Comparison of ENCODE assay signal across 20 cellular contexts in the genomic region with DNA sequence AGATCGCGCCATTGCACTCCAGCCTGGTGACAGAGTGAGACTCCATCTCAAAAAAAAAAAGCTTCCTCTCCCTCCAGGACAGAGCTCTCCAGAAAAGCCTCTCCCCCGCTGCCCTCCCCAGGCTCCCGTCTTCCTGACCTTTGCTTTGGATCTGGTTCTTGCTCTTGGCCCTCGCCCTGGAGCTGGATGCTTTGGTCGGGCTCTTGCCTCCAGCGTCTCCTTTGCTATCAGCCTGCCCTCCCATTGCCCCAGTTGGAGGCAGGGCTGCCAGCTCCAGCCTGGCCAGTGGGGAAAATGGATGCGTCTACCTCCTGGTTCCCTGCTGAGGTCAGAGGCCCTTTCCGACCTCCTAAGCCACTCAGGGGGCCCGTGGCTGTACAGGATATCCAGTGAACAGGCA. TPM values are rescaled to one million over a fixed set of nuclear protein-coding genes. Genes with fewer than 3 reads are reported as not detected.
"Had no signal": no experiment of that assay in that cellular context is flagged by ENCODE, and none has a peak within 500 bp of the region (broad histone marks: within the 10 kb centered on the region; RNA-seq: fewer than 3 reads in every experiment).

No MANE protein-coding gene starts in this region.

- ATAC-seq: activated T-cell treated with anti-CD3 and anti-CD28 coated beads, Interleukin-2, amount 50 U/mL, for 4 hours; left colon; natural killer cell treated with Interleukin-12 subunit alpha and Interleukin-12 subunit beta and Interleukin-15 and Interleukin-18, amount 100 ng/mL, for 72 hours had no signal

- DNase-seq: activated CD4-positive, alpha-beta T cell treated with anti-CD3 and anti-CD28 coated beads, Interleukin-2, amount 50 U/mL, for 1 hour; activated CD4-positive, CD25-positive, alpha-beta regulatory T cell treated with anti-CD3 and anti-CD28 coated beads, Interleukin-2, amount 50 U/mL, for 72 hours; activated CD8-positive, alpha-beta memory T cell treated with anti-CD3 and anti-CD28 coated beads, Interleukin-2, amount 50 U/mL, for 4 hours; activated naive CD4-positive, alpha-beta T cell treated with anti-CD3 and anti-CD28 coated beads for 36 hours; activated T-cell treated with anti-CD3 and anti-CD28 coated beads, Interleukin-2, amount 50 U/mL, for 4 hours; anterior cingulate cortex; cerebellar nuclear complex; effector CD4-positive, alpha-beta T cell; left colon; occipital lobe; SW 1271; T-helper 2 cell; upper lobe of right lung had no signal

- H3K36me3 ChIP-seq: gastroesophageal sphincter, upper lobe of right lung had no signal

- H3K27ac ChIP-seq: gastroesophageal sphincter, skin epidermis, upper lobe of right lung, VCaP had no signal

- H3K4me1 ChIP-seq: upper lobe of right lung had no signal

- H3K4me3 ChIP-seq: gastroesophageal sphincter, lung, skin epidermis, upper lobe of right lung had no signal

- H3K9me3 ChIP-seq: gastroesophageal sphincter, upper lobe of right lung had no signal

RNA-seq across cellular contexts. Expression of a gene that starts 35.9 kb away (rescaled TPM):
- total RNA-seq: activated naive CD4-positive, alpha-beta T cell treated with anti-CD3 and anti-CD28 coated beads for 36 hours; activated T-cell treated with anti-CD3 and anti-CD28 coated beads, Interleukin-2, amount 50 U/mL, for 4 hours; lung; natural killer cell treated with Interleukin-12 subunit alpha and Interleukin-12 subunit beta and Interleukin-15 and Interleukin-18, amount 100 ng/mL, for 72 hours; occipital lobe; progenitor cell of endocrine pancreas; temporal lobe; upper lobe of right lung had no signal

RNA-seq across cellular contexts. Expression of a gene that starts 45.2 kb away (rescaled TPM):
- total RNA-seq: activated naive CD4-positive, alpha-beta T cell treated with anti-CD3 and anti-CD28 coated beads for 36 hours; activated T-cell treated with anti-CD3 and anti-CD28 coated beads, Interleukin-2, amount 50 U/mL, for 4 hours; gastroesophageal sphincter; left colon; lung; natural killer cell treated with Interleukin-12 subunit alpha and Interleukin-12 subunit beta and Interleukin-15 and Interleukin-18, amount 100 ng/mL, for 72 hours; occipital lobe; progenitor cell of endocrine pancreas; upper lobe of right lung had no signal
